Comparison of ENCODE assay signal across 18 cellular contexts in the genomic region with DNA sequence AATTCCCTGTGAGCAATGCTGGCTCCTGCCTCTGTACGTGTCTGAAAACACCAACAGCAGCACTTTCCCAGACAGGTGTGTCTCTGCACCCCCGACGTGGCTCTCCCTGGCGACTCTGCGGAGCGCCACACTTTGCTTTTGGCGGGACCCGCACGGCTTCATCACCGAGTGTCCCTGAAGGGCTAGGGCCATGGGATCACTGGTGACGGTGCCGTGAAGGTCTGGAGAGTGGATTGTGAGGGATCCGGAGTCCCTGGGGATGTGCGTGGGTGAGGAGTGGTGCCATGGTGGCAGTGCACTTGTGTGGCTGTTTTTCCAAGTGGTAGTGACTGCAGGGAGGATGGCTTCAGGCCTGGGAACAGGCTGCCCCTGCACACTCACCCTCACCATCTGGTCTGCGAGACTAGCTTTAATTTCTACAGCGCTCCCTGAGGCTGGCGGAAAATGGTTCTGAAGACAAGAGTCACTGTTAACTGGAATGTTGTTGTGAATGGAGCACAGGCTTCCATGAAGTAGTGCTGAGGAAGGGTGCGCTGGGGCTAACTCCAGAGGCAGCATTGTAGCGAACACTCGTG. TPM values are rescaled to one million over a fixed set of nuclear protein-coding genes. Genes with fewer than 3 reads are reported as not detected.
DNase-seq lines count a peak whose midpoint lies in the region; ATAC-seq and TF ChIP-seq lines count a peak whose summit lies in the region.
"Had no signal": no experiment of that assay in that cellular context is flagged by ENCODE, and none has a peak within 500 bp of the region (broad histone marks: within the 10 kb centered on the region; RNA-seq: fewer than 3 reads in every experiment).

No MANE protein-coding gene starts in this region.

- peaks cover 24% of the 10 kb centered on the region for H3K27me3 Mint-ChIP-seq in activated naive CD8-positive, alpha-beta T cell treated with anti-CD3 and anti-CD28 coated beads, Interleukin-2, amount 10 ng/mL, durations not matched to agents 7 days and 5 days
- peaks cover 41% of the 10 kb centered on the region for H3K27me3 Mint-ChIP-seq in activated naive CD8-positive, alpha-beta T cell treated with anti-CD3 and anti-CD28 coated beads for 36 hours

- H3K36me3 ChIP-seq in RWPE2 (ENCODE audit: low read depth), result no peaks in the 10 kb centered on the region
- no peaks in the 10 kb centered on the region for H3K36me3 ChIP-seq in mesenchymal stem cell (ENCODE audit: control insufficient read depth in 1 of 2, insufficient read depth in 2 of 2, low read depth in 1 of 2, low read length in 2 of 2)
- H3K36me3 ChIP-seq in suprapubic skin, result no peaks in the 10 kb centered on the region
- no peaks in the 10 kb centered on the region for H3K36me3 ChIP-seq in transverse colon
- H3K36me3 ChIP-seq: adrenal gland, tibial artery had no signal

- no peak overlapping the region for H3K27ac ChIP-seq in RWPE2 (ENCODE audit: poor library complexity, severe bottlenecking)
- no peak overlapping the region for H3K27ac ChIP-seq in mesenchymal stem cell (ENCODE audit: low read length, poor library complexity, severe bottlenecking)
- H3K27ac ChIP-seq in suprapubic skin, result no peak overlapping the region
- H3K27ac ChIP-seq in transverse colon, result no peak overlapping the region
- H3K27ac ChIP-seq: adrenal gland, GM23248, tibial artery had no signal

- H3K23ac ChIP-seq in mesenchymal stem cell (ENCODE audit: low read length in 2 of 2), result no peak overlapping the region

- TF ChIP-seq EP300 in suprapubic skin (IDR thresholded peaks at IDR 0.05) (no peak), transverse colon (IDR thresholded peaks at IDR 0.05; ENCODE audit: low read depth) (no peak)

- H3K14ac ChIP-seq in mesenchymal stem cell (ENCODE audit: low read length in 2 of 2), result no peak overlapping the region

- H3K36me3 Mint-ChIP-seq in activated naive CD8-positive, alpha-beta T cell treated with anti-CD3 and anti-CD28 coated beads, Interleukin-2, amount 10 ng/mL, durations not matched to agents 7 days and 5 days, result peaks cover 1% of the 10 kb centered on the region
- H3K36me3 Mint-ChIP-seq in activated naive CD8-positive, alpha-beta T cell treated with anti-CD3 and anti-CD28 coated beads for 36 hours, result no peaks in the 10 kb centered on the region
- H3K36me3 Mint-ChIP-seq: CD8-positive, alpha-beta T cell; immature natural killer cell had no signal

- no peak overlapping the region for H2BK5ac ChIP-seq in mesenchymal stem cell (ENCODE audit: low read depth, low read length, poor library complexity, severe bottlenecking)

- H3K4me1 ChIP-seq in RWPE2 (ENCODE audit: insufficient read depth, poor library complexity, severe bottlenecking), result no peaks in the 10 kb centered on the region
- peaks cover 8% of the 10 kb centered on the region for H3K4me1 ChIP-seq in mesenchymal stem cell (ENCODE audit: control insufficient read depth, insufficient read depth, low read depth, low read length)
- H3K4me1 ChIP-seq in suprapubic skin, result peaks cover 41% of the 10 kb centered on the region
- H3K4me1 ChIP-seq in transverse colon, result peaks cover 4 to 16% (median 11%) of the 10 kb centered on the region in 4 donors

- H3K9me3 ChIP-seq in RWPE2 (ENCODE audit: severe bottlenecking) (no peaks in the 10 kb centered on the region), mesenchymal stem cell (ENCODE audit: control insufficient read depth, low read length) (no peaks in the 10 kb centered on the region), suprapubic skin (no peaks in the 10 kb centered on the region), transverse colon (no peaks in the 10 kb centered on the region)
- H3K9me3 ChIP-seq: adrenal gland, tibial artery had no signal

- no peak overlapping the region for H3K4me3 Mint-ChIP-seq in activated naive CD8-positive, alpha-beta T cell treated with anti-CD3 and anti-CD28 coated beads, Interleukin-2, amount 10 ng/mL, durations not matched to agents 7 days and 5 days
- no peak overlapping the region for H3K4me3 Mint-ChIP-seq in activated naive CD8-positive, alpha-beta T cell treated with anti-CD3 and anti-CD28 coated beads for 36 hours

- H3K79me1 ChIP-seq in mesenchymal stem cell (replicated peaks; ENCODE audit: low read length, poor library complexity, severe bottlenecking), result no peaks in the 10 kb centered on the region

- TF ChIP-seq CTCF in RWPE2 (IDR thresholded peaks at IDR 0.05; ENCODE audit: poor library complexity, severe bottlenecking) (no peak), suprapubic skin (IDR thresholded peaks at IDR 0.05) (no peak), transverse colon (IDR thresholded peaks at IDR 0.05) (no peak)

- H2AFZ ChIP-seq in mesenchymal stem cell (ENCODE audit: low read depth, low read length), result no peak overlapping the region
- H2AFZ ChIP-seq: GM23248 had no signal

- H3K4me1 Mint-ChIP-seq in activated naive CD8-positive, alpha-beta T cell treated with anti-CD3 and anti-CD28 coated beads, Interleukin-2, amount 10 ng/mL, durations not matched to agents 7 days and 5 days, result peaks cover 11% of the 10 kb centered on the region
- peaks cover 4% of the 10 kb centered on the region for H3K4me1 Mint-ChIP-seq in activated naive CD8-positive, alpha-beta T cell treated with anti-CD3 and anti-CD28 coated beads for 36 hours

- H4K91ac ChIP-seq in mesenchymal stem cell (ENCODE audit: low read length), result peak overlapping the region; percentile 43

- no peak overlapping the region for H2BK15ac ChIP-seq in mesenchymal stem cell (ENCODE audit: low read depth, poor library complexity, severe bottlenecking)

- ATAC-seq in activated naive CD8-positive, alpha-beta T cell treated with anti-CD3 and anti-CD28 coated beads, Interleukin-2, amount 10 ng/mL, durations not matched to agents 7 days and 5 days (ENCODE audit: low read depth), result no peak
- no peak for ATAC-seq in RWPE2 (ENCODE audit: low read depth)
- ATAC-seq: activated CD4-positive, CD25-positive, alpha-beta regulatory T cell treated with anti-CD3 and anti-CD28 coated beads, Interleukin-2, amount 50 U/mL, for 24 hours had no signal

- peak; percentile 30 for DNase-seq in activated naive CD8-positive, alpha-beta T cell treated with anti-CD3 and anti-CD28 coated beads, Interleukin-2, amount 10 ng/mL, durations not matched to agents 7 days and 5 days
- DNase-seq in activated naive CD8-positive, alpha-beta T cell treated with anti-CD3 and anti-CD28 coated beads for 36 hours, result no peak
- peak; percentile 66 for DNase-seq in RWPE2 (ENCODE audit: low spot score)
- DNase-seq in mesenchymal stem cell, result no peak
- peak; percentile 51 to 69 for DNase-seq in suprapubic skin (ENCODE audit: low spot score in 2 of 2)
- no peak for DNase-seq in ACHN
- no peak for DNase-seq in transverse colon
- no peak for DNase-seq in SW480 (ENCODE audit: low spot score)
- DNase-seq: GF-D8, GM23248, immature natural killer cell, NCI-H446, T1000, tibial artery had no signal

- no peak overlapping the region for H3K4me2 ChIP-seq in mesenchymal stem cell (ENCODE audit: low read length, poor library complexity, severe bottlenecking)

- H2AK5ac ChIP-seq in mesenchymal stem cell (ENCODE audit: low read length, severe bottlenecking), result no peak overlapping the region

- no peak overlapping the region for H4K8ac ChIP-seq in mesenchymal stem cell (ENCODE audit: low read length)

- WGBS in mesenchymal stem cell, result 94% methylated on average over 19 of the region's 20 CpGs
- WGBS in suprapubic skin, result 84% methylated on average over 6 of the region's 20 CpGs
- 78% methylated on average over 20 of the region's 20 CpGs; no CpG with 5 or more reads in 1 of the 2 donors for WGBS in transverse colon (ENCODE audit: low coverage in 1 of 2), 2 donors

- TF ChIP-seq POLR2A in suprapubic skin (IDR thresholded peaks at IDR 0.05), result no peak
- TF ChIP-seq POLR2A in transverse colon (IDR thresholded peaks at IDR 0.05), result no peak

- no peak overlapping the region for H2BK12ac ChIP-seq in mesenchymal stem cell (ENCODE audit: low read length in 2 of 2)

- H2BK120ac ChIP-seq in mesenchymal stem cell (ENCODE audit: low read depth, low read length), result no peak overlapping the region

- intact Hi-C loops in transverse colon (cut with DNase I; ENCODE audit: low total_unique reads), result no loop called here

- H3K4me3 ChIP-seq in RWPE2 (ENCODE audit: severe bottlenecking) (no peak overlapping the region), mesenchymal stem cell (ENCODE audit: insufficient read depth in 1 of 2, low read depth in 1 of 2, low read length in 2 of 2) (no peak overlapping the region), suprapubic skin (no peak overlapping the region), transverse colon (no peak overlapping the region)
- H3K4me3 ChIP-seq: adrenal gland, GM23248, K562, tibial artery had no signal

- no peak overlapping the region for H3K4ac ChIP-seq in mesenchymal stem cell (ENCODE audit: low read depth in 1 of 2, low read length in 2 of 2)

- H3K9me3 Mint-ChIP-seq in activated naive CD8-positive, alpha-beta T cell treated with anti-CD3 and anti-CD28 coated beads, Interleukin-2, amount 10 ng/mL, durations not matched to agents 7 days and 5 days, result no peaks in the 10 kb centered on the region
- no peaks in the 10 kb centered on the region for H3K9me3 Mint-ChIP-seq in activated naive CD8-positive, alpha-beta T cell treated with anti-CD3 and anti-CD28 coated beads for 36 hours
- H3K9me3 Mint-ChIP-seq: CD8-positive, alpha-beta T cell had no signal

- H3K18ac ChIP-seq in mesenchymal stem cell (ENCODE audit: low read depth in 1 of 2, low read length in 2 of 2), result no peak overlapping the region

- H3K27me3 ChIP-seq in RWPE2 (ENCODE audit: insufficient read depth, poor library complexity, severe bottlenecking), result peaks cover 93% of the 10 kb centered on the region
- H3K27me3 ChIP-seq in mesenchymal stem cell (ENCODE audit: control insufficient read depth in 1 of 2, insufficient read depth in 1 of 2, low read length in 2 of 2), result peaks cover 77 to 89% of the 10 kb centered on the region in 2 experiments
- peaks cover 50% of the 10 kb centered on the region for H3K27me3 ChIP-seq in suprapubic skin
- H3K27me3 ChIP-seq in transverse colon, result peaks cover 48% of the 10 kb centered on the region

- in situ Hi-C loops in ACHN (cut with HindIII; ENCODE audit: low pct_ligation_motif_present, low pct_unique_long_range_greater_than_20kb, low sequenced_read_pairs) (no loop called here), transverse colon (cut with MboI; ENCODE audit: low pct_ligation_motif_present in 1 of 4, low pct_unique_long_range_greater_than_20kb in 1 of 4, low sequenced_read_pairs in 3 of 4) (loop anchor here in 1 of 4 donors (25.0 kb wide), 1 partner anchor 125 kb away; no protein-coding TSS in a partner anchor)

- no peak overlapping the region for H3K27ac Mint-ChIP-seq in activated naive CD8-positive, alpha-beta T cell treated with anti-CD3 and anti-CD28 coated beads, Interleukin-2, amount 10 ng/mL, durations not matched to agents 7 days and 5 days
- H3K27ac Mint-ChIP-seq in activated naive CD8-positive, alpha-beta T cell treated with anti-CD3 and anti-CD28 coated beads for 36 hours, result no peak overlapping the region
- H3K27ac Mint-ChIP-seq: CD8-positive, alpha-beta T cell; immature natural killer cell had no signal

- no peak overlapping the region for H3K9ac ChIP-seq in mesenchymal stem cell (ENCODE audit: low read length)
- H3K9ac ChIP-seq: GM23248 had no signal

- POLR2A ChIA-PET in activated naive CD8-positive, alpha-beta T cell treated with anti-CD3 and anti-CD28 coated beads, Interleukin-2, amount 10 ng/mL, durations not matched to agents 7 days and 5 days (lab: Charles Lee), result no interaction called here

RNA-seq across cellular contexts. Expression of a gene that starts 3.2 kb away (rescaled TPM):
- total RNA-seq in activated naive CD8-positive, alpha-beta T cell treated with anti-CD3 and anti-CD28 coated beads, Interleukin-2, amount 10 ng/mL, durations not matched to agents 7 days and 5 days, result under 1 TPM; 0.23 to 0.36 TPM
- total RNA-seq in activated naive CD8-positive, alpha-beta T cell treated with anti-CD3 and anti-CD28 coated beads for 36 hours, result under 1 TPM; 0.66 to 0.82 TPM
- 6.5 TPM for polyA plus RNA-seq in mesenchymal stem cell (2013, experiment 1 of 2)
- 6.2 TPM for polyA plus RNA-seq in mesenchymal stem cell (2013, experiment 2 of 2)
- 10 to 100 TPM in 2 of 4 donors, 1 to 10 TPM in 2; 7.9 to 13.0 (median 10.6) TPM for total RNA-seq in suprapubic skin
- total RNA-seq in transverse colon, result under 1 TPM in 2 of 4 donors, not detected in 2; 0.41 to 0.80 TPM
- total RNA-seq: GM23248 had no signal
- polyA plus RNA-seq: GM23248, immature natural killer cell had no signal

Comparison
In these comparisons a context has a peak if more than half of its experiments do, and no peak if none do; other contexts are left out.
1. DNase-seq: peak in activated naive CD8-positive, alpha-beta T cell treated with anti-CD3 and anti-CD28 coated beads, Interleukin-2, amount 10 ng/mL, durations not matched to agents 7 days and 5 days (single experiment), RWPE2 (single experiment) and suprapubic skin (2 of 2); none in activated naive CD8-positive, alpha-beta T cell treated with anti-CD3 and anti-CD28 coated beads for 36 hours (single experiment), mesenchymal stem cell (single experiment), ACHN (single experiment), transverse colon (single experiment) and SW480 (single experiment).
2. RNA of a gene that starts 3.2 kb away (total RNA-seq): 7.9 to 13.0 TPM in suprapubic skin; 0.66 to 0.82 TPM in activated naive CD8-positive, alpha-beta T cell treated with anti-CD3 and anti-CD28 coated beads for 36 hours, 0.41 to 0.80 TPM in transverse colon and 0.23 to 0.36 TPM in activated naive CD8-positive, alpha-beta T cell treated with anti-CD3 and anti-CD28 coated beads, Interleukin-2, amount 10 ng/mL, durations not matched to agents 7 days and 5 days; every median in the first group is over 4 times any median in the second.